ENCODE assay signal across 16 cellular contexts in genomic region chr5:108516771-108517170, GRCh38.
DNase-seq lines count a peak whose midpoint lies in the region; ATAC-seq and TF ChIP-seq lines count a peak whose summit lies in the region.
"Had no signal": no experiment of that assay in that cellular context is flagged by ENCODE, and none has a peak within 500 bp of the region (broad histone marks: within the 10 kb centered on the region; RNA-seq: fewer than 3 reads in every experiment).

No MANE protein-coding gene starts in this region.

- H2BK5ac ChIP-seq in H9 (ENCODE audit: insufficient read length, low read length): no peak overlapping the region

- no peak overlapping the region for H4K5ac ChIP-seq in H9 (ENCODE audit: insufficient read length, low read depth, low read length)

- no peaks in the 10 kb centered on the region for H3K23me2 ChIP-seq in H9 (ENCODE audit: insufficient read length, low read depth, low read length, poor library complexity, severe bottlenecking)

- no peak overlapping the region for H3K9ac ChIP-seq in H9 (ENCODE audit: extremely low read depth, insufficient read length, low read length)
- H3K9ac ChIP-seq: BLaER1, GM23248 had no signal

- no peak overlapping the region for H3K4me2 ChIP-seq in H9 (ENCODE audit: insufficient read depth, insufficient read length, low read length)
- H3K4me2 ChIP-seq: BLaER1 had no signal

- peak overlapping the region; percentile 29 for H2AFZ ChIP-seq in H9 (ENCODE audit: low read length)
- H2AFZ ChIP-seq: GM23248 had no signal

- TF ChIP-seq CTCF in H9 (conservative IDR thresholded peaks at IDR 0.05) (no peak), type B pancreatic cell (conservative IDR thresholded peaks at IDR 0.05) (no peak)

- no peak overlapping the region for H4K8ac ChIP-seq in H9 (replicated peaks; ENCODE audit: insufficient read length, low read depth, low read length)

- H3K4me1 Mint-ChIP-seq in H9 (peaks cover 27 to 32% of the 10 kb centered on the region in 2 experiments), type B pancreatic cell (ENCODE audit: unreplicated experiment) (peaks cover 34% of the 10 kb centered on the region), T-cell (no peaks in the 10 kb centered on the region)
- H3K4me1 Mint-ChIP-seq: CD4-positive, CD25-positive, alpha-beta regulatory T cell had no signal

- H3K14ac ChIP-seq in H9 (ENCODE audit: insufficient read depth, low read length): no peak overlapping the region

- no peak overlapping the region for H4K91ac ChIP-seq in H9 (ENCODE audit: insufficient read length, low read depth, low read length)

- no peaks in the 10 kb centered on the region for H3K79me1 ChIP-seq in H9 (ENCODE audit: insufficient read depth, low read depth, low read length, poor library complexity, severe bottlenecking)

- no peak overlapping the region for H3K27ac ChIP-seq in H9 (ENCODE audit: insufficient read length, low read depth, low read length)
- H3K27ac ChIP-seq: BLaER1, GM23248 had no signal

- no peak overlapping the region for H3K18ac ChIP-seq in H9 (ENCODE audit: insufficient read length, low read depth, low read length)

- H3K36me3 Mint-ChIP-seq in H9 (ENCODE audit: insufficient read depth in 1 of 3, low read depth in 3 of 3) (no peaks in the 10 kb centered on the region), type B pancreatic cell (no peaks in the 10 kb centered on the region), T-cell (no peaks in the 10 kb centered on the region)
- H3K36me3 Mint-ChIP-seq: CD4-positive, CD25-positive, alpha-beta regulatory T cell had no signal

- no peaks in the 10 kb centered on the region for H3K27me3 ChIP-seq in H9 (ENCODE audit: insufficient read depth, low read length)
- H3K27me3 ChIP-seq: BLaER1 had no signal

- H3K79me2 ChIP-seq in H9 (ENCODE audit: insufficient read depth, low read length): no peaks in the 10 kb centered on the region

- H3T11ph ChIP-seq in H9 (ENCODE audit: low read length): no peak overlapping the region

- DNase-seq in H9 (no peak), NCI-H2227 treated with DMSO at 0.1 percent for 48 hours (lab: John Stamatoyannopoulos, UW) (peak; percentile 34), left kidney (ENCODE audit: low read depth, low spot score) (peak; percentile 7), type B pancreatic cell (ENCODE audit: extremely low spot score, unreplicated experiment) (no peak), NCI-H748 (lab: John Stamatoyannopoulos, UW; ENCODE audit: unreplicated experiment) (no peak), amniotic stem cell (lab: John Stamatoyannopoulos, UW) (no peak), T-cell (no peak)
- DNase-seq: 8988T; AML-193; CD4-positive, CD25-positive, alpha-beta regulatory T cell; DMS53; GM23248; H7; HFFc6 had no signal

- no peaks in the 10 kb centered on the region for H3K27me3 Mint-ChIP-seq in H9 (ENCODE audit: low read depth)
- H3K27me3 Mint-ChIP-seq in type B pancreatic cell: peaks cover 31% of the 10 kb centered on the region
- peaks cover 22 to 36% of the 10 kb centered on the region in 2 donors for H3K27me3 Mint-ChIP-seq in T-cell

- H3K23ac ChIP-seq in H9 (ENCODE audit: insufficient read length, low read depth, low read length): no peak overlapping the region

- H3K56ac ChIP-seq in H9 (ENCODE audit: insufficient read length, low read depth, low read length): no peak overlapping the region

- no peak for ATAC-seq in T-cell (replicated peaks in 1 of 4)
- ATAC-seq: K562 had no signal

- H3K9me3 ChIP-seq in H9 (ENCODE audit: control insufficient read depth, low read depth, low read length): no peaks in the 10 kb centered on the region
- H3K9me3 ChIP-seq: BLaER1 had no signal

- no peak overlapping the region for H3K4ac ChIP-seq in H9 (ENCODE audit: low read depth, low read length)

- H4K20me1 ChIP-seq in H9 (ENCODE audit: control insufficient read depth, insufficient read depth, insufficient read length): no peaks in the 10 kb centered on the region
- H4K20me1 ChIP-seq: BLaER1 had no signal

- no peak overlapping the region for H2BK12ac ChIP-seq in H9 (ENCODE audit: insufficient read length, low read depth, low read length)

- POLR2A ChIA-PET in T-cell (lab: Charles Lee): no interaction called here

- no peak overlapping the region for H2BK15ac ChIP-seq in H9 (ENCODE audit: low read depth, low read length)

- H2BK120ac ChIP-seq in H9 (ENCODE audit: low read depth, low read length, poor library complexity, severe bottlenecking): no peak overlapping the region

- no peak overlapping the region for H3K27ac Mint-ChIP-seq in H9
- H3K27ac Mint-ChIP-seq in type B pancreatic cell: no peak overlapping the region
- no peak overlapping the region for H3K27ac Mint-ChIP-seq in T-cell
- H3K27ac Mint-ChIP-seq: CD4-positive, CD25-positive, alpha-beta regulatory T cell; HFFc6 had no signal

- H3K9me3 Mint-ChIP-seq in H9 (no peaks in the 10 kb centered on the region), type B pancreatic cell (no peaks in the 10 kb centered on the region), T-cell (no peaks in the 10 kb centered on the region)
- H3K9me3 Mint-ChIP-seq: CD4-positive, CD25-positive, alpha-beta regulatory T cell; HFFc6 had no signal

- CTCF ChIA-PET in T-cell (lab: Charles Lee): no interaction called here

- H3K4me1 ChIP-seq in H9 (ENCODE audit: insufficient read depth, low read length): peaks cover 4% of the 10 kb centered on the region; the same call in 1 of the 2 replicates

- no peak overlapping the region for H2BK20ac ChIP-seq in H9 (ENCODE audit: low read depth, low read length, poor library complexity, severe bottlenecking)

- H2AK5ac ChIP-seq in H9 (ENCODE audit: insufficient read length, low read length): no peak overlapping the region

- H3K4me3 Mint-ChIP-seq in H9: no peak overlapping the region
- H3K4me3 Mint-ChIP-seq in type B pancreatic cell: peak overlapping the region; percentile 11
- H3K4me3 Mint-ChIP-seq in T-cell: no peak overlapping the region
- H3K4me3 Mint-ChIP-seq: CD4-positive, CD25-positive, alpha-beta regulatory T cell had no signal

Comparison
In these comparisons a context has a peak if more than half of its experiments do, and no peak if none do; other contexts are left out.
1. DNase-seq: peak in NCI-H2227 treated with DMSO at 0.1 percent for 48 hours (single experiment) and left kidney (single experiment); none in H9 (single experiment), type B pancreatic cell (single experiment), NCI-H748 (single experiment), amniotic stem cell (single experiment) and T-cell (0 of 34).